Comparison of ENCODE assay signal across 8 cellular contexts in the genomic region with DNA sequence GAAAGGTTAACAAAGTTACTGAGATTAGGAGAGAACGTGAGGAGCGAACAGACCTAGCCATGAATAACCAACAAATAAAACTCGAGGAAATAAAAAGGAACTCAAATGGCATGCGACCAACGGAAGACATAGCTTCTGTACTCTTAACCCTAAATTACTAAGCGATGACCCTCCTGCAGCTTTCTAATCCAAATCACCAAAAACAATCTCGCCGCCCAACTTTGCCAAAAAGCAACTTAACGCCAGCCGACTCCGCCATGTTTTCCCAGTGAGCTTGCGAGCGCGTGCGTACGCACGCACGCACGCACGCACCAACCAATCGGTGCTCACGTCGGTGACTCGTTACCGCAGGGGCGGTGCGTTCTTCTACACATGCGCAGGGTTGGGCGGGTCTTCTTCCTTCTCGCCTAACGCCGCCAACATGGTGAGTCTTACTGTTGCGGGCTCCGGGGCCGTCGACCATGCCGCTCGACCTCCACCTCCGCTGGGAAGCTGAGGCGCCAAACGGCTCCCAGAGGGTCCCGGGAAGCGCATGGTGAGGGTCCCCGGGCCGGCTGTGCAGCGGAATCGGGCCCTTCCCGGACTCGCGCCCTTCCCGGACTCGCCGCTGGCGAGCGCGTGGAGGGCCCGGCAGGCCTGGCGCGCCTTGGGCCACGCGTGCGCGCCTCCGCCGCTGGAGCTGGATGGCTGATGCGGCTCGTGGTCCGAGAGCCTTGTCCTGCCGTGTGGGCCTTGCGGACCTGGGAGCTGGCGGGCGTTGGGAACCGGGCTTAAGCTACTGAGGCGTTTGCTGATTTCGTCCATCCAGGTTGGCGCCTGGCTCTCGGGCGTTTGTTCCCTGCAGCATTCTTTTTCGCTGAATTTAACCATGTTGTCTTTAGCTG. TPM values are rescaled to one million over a fixed set of nuclear protein-coding genes. Genes with fewer than 3 reads are reported as not detected.
A peak's percentile ranks its signal among the peaks of the same experiment; 100 is the strongest.
DNase-seq lines count a peak whose midpoint lies in the region; ATAC-seq and TF ChIP-seq lines count a peak whose summit lies in the region.

A gene (plus strand): TSS at position 400 of the 884 bp plus-strand sequence. CDS start 133 bp downstream, at position 533.

- DNase-seq in AG04449 (ENCODE audit: low read depth, low spot score): peak; percentile 84
- DNase-seq in NCI-H345 (lab: John Stamatoyannopoulos, UW): peak; percentile 90
- DNase-seq in activated CD4-positive, CD25-positive, alpha-beta regulatory T cell (lab: John Stamatoyannopoulos, UW): peak; percentile 87 to 92 (median 89)
- DNase-seq in central memory CD4-positive, alpha-beta T cell: peak; percentile 93
- peak; percentile 98 for DNase-seq in inferior parietal cortex (ENCODE audit: extremely low spot score)
- peak; percentile 97 for DNase-seq in spleen

- H3K4me1 ChIP-seq in spleen: peaks cover 25 to 68% (median 45%) of the 10 kb centered on the region in 6 donors

- WGBS in spleen, 5 donors: 0 to 1% (median 1%) methylated on average over 56 to 79 of the region's 79 CpGs

- peak within 1 kb of the TSS; percentile 97 for H3K4me3 ChIP-seq in AG04449 (ENCODE audit: low read depth, low read length)
- H3K4me3 ChIP-seq in spleen: peak within 1 kb of the TSS; percentile 66 to 99 (median 90)

- peak within 1 kb of the TSS; percentile 86 to 93 (median 90) for H3K27ac ChIP-seq in spleen

- ATAC-seq in GM18907 (IDR thresholded peaks at IDR 0.05; ENCODE audit: unreplicated experiment) (peak; percentile 79), HG03159 (IDR thresholded peaks at IDR 0.05; ENCODE audit: unreplicated experiment) (peak; percentile 65)

- H3K9me3 ChIP-seq in spleen: no peaks in the 10 kb centered on the region

- H3K36me3 ChIP-seq in spleen: peaks cover 0 to 41% (median 40%) of the 10 kb centered on the region in 6 donors

- intact Hi-C loops in spleen (cut with DNase I; ENCODE audit: low total_unique reads): loop anchor here (10.0 kb wide), 2 partner anchors 68 to 142 kb away; a partner anchor contains a TSS

- no peaks in the 10 kb centered on the region for H3K27me3 ChIP-seq in spleen (replicated peaks in 1 of 7)

- POLR2A ChIA-PET in AG04449 (lab: Yijun Ruan, JAX): interaction anchor here (0.7 to 1.4 kb wide), 8 partner anchors 8 to 742 kb away, joined by 3 to 5 read pairs (median 4); a partner anchor contains a TSS

- CTCF ChIA-PET in AG04449 (lab: Yijun Ruan, JAX): no interaction called here

- peak; percentile 36 to 80 (median 74) for TF ChIP-seq POLR2A in spleen (IDR thresholded peaks at IDR 0.05)

- TF ChIP-seq CTCF in AG04449 (IDR thresholded peaks at IDR 0.05; ENCODE audit: insufficient read depth, low read length, missing control alignments) (no peak), spleen (IDR thresholded peaks at IDR 0.05 in 8 of 11, conservative IDR thresholded peaks at IDR 0.05 in 3 of 11) (no peak)

RNA-seq across cellular contexts. Expression of the gene that starts here (rescaled TPM):
- 1,000 to 10,000 TPM in 4 of 7 donors, 100 to 1,000 TPM in 3; 292 to 1,528 (median 1,249) TPM for total RNA-seq in spleen
- polyA plus RNA-seq in spleen: 1,000 to 10,000 TPM; 1,406 to 2,856 (median 2,495) TPM

Comparison
In these comparisons a context has a peak if more than half of its experiments do, and no peak if none do; other contexts are left out.
1. Peak in every context shown above with its lines: DNase-seq, ATAC-seq, H3K4me3 ChIP-seq and H3K27ac ChIP-seq.